In the genomic region with DNA sequence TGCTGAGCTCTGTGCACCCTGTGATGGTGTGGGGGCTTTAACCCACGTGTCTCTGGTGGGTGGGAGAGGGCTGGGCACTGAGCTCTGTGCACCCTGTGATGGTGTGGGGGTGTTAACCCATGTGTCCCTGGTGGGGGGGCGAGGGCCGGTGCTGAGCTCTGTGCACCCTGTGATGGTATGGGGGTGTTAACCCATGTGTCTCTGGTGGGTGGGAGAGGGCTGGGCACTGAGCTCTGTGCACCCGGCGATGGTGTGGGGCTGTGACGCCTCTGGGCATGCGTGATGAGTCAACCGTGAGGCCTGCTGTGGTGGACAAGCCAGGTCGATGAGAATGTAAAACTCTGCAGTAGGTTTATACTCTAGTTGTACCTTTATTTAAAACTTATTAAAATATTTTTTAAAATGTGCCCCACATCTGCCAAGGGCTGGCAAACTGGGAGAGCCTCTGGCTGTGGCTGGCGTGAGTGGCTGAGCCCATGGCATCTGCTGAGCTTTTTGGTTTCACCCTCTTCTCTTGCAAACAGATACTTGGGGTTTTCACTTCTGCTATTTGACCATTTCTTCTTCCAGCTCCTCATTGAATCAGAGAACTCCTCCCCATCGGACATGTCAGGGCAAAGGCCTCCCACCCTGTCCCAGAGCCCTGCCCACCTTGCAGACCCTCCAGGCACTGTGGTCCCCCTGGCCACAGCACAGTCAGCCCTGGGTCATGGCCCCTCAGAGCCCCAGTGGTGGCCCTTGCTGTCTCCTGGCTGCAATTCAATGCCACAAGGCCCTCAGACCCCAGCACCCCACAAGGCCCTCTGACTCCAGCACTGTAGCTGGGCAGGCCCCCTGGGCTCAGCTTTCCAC, we compare ENCODE assay signal across 1 cellular context.
TF ChIP-seq lines count a peak whose summit lies in the region.

No MANE protein-coding gene starts in this region.

TF ChIP-seq in GM12878, 131 proteins besides CTCF, POLR2A, EP300 and RAD21 (continued from another document and continues in another):
- TF ChIP-seq, protein P1, sequence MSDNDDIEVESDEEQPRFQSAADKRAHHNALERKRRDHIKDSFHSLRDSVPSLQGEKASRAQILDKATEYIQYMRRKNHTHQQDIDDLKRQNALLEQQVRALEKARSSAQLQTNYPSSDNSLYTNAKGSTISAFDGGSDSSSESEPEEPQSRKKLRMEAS (IDR thresholded peaks at IDR 0.05; ENCODE audit: low read depth, low read length): peak; percentile 20; the same call in 1 of the 2 replicates
- TF ChIP-seq CHD4 (IDR thresholded peaks at IDR 0.05) (no peak), CEBPB (IDR thresholded peaks at IDR 0.05; ENCODE audit: borderline replicate concordance in 1 of 2, low read depth in 2 of 2, low read length in 2 of 2) (no peak), MEF2B (IDR thresholded peaks at IDR 0.05; ENCODE audit: partially characterized antibody, poor library complexity, severe bottlenecking) (peak; percentile 55), SMARCA5 (IDR thresholded peaks at IDR 0.05) (peak; percentile 84), TBL1XR1 (IDR thresholded peaks at IDR 0.05; ENCODE audit: low read depth, low read length) (no peak), E2F4 (IDR thresholded peaks at IDR 0.05; ENCODE audit: low read depth, low read length) (no peak), EGR1 (IDR thresholded peaks at IDR 0.05; ENCODE audit: borderline replicate concordance in 1 of 2, low read depth in 2 of 2, low read length in 2 of 2) (peak in 1 of 2 experiments; percentile 27; a peak in 1 of 3 replicates), KLF5 (IDR thresholded peaks at IDR 0.05; ENCODE audit: partially characterized antibody) (peak; percentile 25), ATF7 (IDR thresholded peaks at IDR 0.05; ENCODE audit: low read depth) (peak; percentile 74), E4F1 (IDR thresholded peaks at IDR 0.05; ENCODE audit: borderline replicate concordance, partially characterized antibody) (no peak), RB1 (IDR thresholded peaks at IDR 0.05; ENCODE audit: borderline replicate concordance) (0 out of 2 replicates have a peak, but pooled peaks have one; percentile 39), SMAD1 (IDR thresholded peaks at IDR 0.05; ENCODE audit: low read depth, partially characterized antibody) (no peak), POU2F2 (IDR thresholded peaks at IDR 0.05; ENCODE audit: borderline replicate concordance, low read depth, low read length) (0 out of 3 replicates have a peak, but pooled peaks have one; percentile 23), IKZF2 (IDR thresholded peaks at IDR 0.05) (peak; percentile 87 to 88), TCF3 (IDR thresholded peaks at IDR 0.05; ENCODE audit: borderline replicate concordance, insufficient read depth, low read depth, low read length) (no peak), BACH1 (IDR thresholded peaks at IDR 0.05; ENCODE audit: borderline replicate concordance) (peak; percentile 12), ESRRA (IDR thresholded peaks at IDR 0.05; ENCODE audit: low read length) (no peak), EED (IDR thresholded peaks at IDR 0.05; ENCODE audit: low read depth) (peak; percentile 73), PBX3 (IDR thresholded peaks at IDR 0.05; ENCODE audit: insufficient replicate concordance, low read depth, low read length) (no peak), KDM1A (IDR thresholded peaks at IDR 0.05; ENCODE audit: borderline replicate concordance) (no peak), NBN (IDR thresholded peaks at IDR 0.05) (peak; percentile 81), HDAC2 (IDR thresholded peaks at IDR 0.05) (no peak), MYB (IDR thresholded peaks at IDR 0.05; ENCODE audit: borderline replicate concordance, low read depth, low read length) (no peak), USF2 (IDR thresholded peaks at IDR 0.05; ENCODE audit: borderline replicate concordance, low read depth, low read length) (no peak; the same call in 1 of the 2 replicates), ZNF687 (IDR thresholded peaks at IDR 0.05) (peak; percentile 90), RFX5 (IDR thresholded peaks at IDR 0.05; ENCODE audit: low read depth, low read length) (no peak), USF1 (IDR thresholded peaks at IDR 0.05; ENCODE audit: borderline replicate concordance, extremely low read length, insufficient read depth, low read depth, low read length) (peak; percentile 13), TARDBP (IDR thresholded peaks at IDR 0.05; ENCODE audit: borderline replicate concordance) (no peak), IRF5 (IDR thresholded peaks at IDR 0.05; ENCODE audit: borderline replicate concordance) (no peak), STAT1 (conservative IDR thresholded peaks at IDR 0.05) (no peak), RAD51 (IDR thresholded peaks at IDR 0.05) (peak; percentile 47), CBFB (IDR thresholded peaks at IDR 0.05; ENCODE audit: low read depth) (peak; percentile 53; the same call in 1 of the 2 replicates), RELB (IDR thresholded peaks at IDR 0.05; ENCODE audit: low read depth) (peak; percentile 71), ZNF622 (IDR thresholded peaks at IDR 0.05) (no peak), ZBTB40 (IDR thresholded peaks at IDR 0.05; ENCODE audit: borderline replicate concordance) (no peak), POLR2AphosphoS2 (IDR thresholded peaks at IDR 0.05; ENCODE audit: low read depth, low read length) (no peak), NFIC (IDR thresholded peaks at IDR 0.05; ENCODE audit: low read depth, low read length) (peak; percentile 75; the same call in 1 of the 2 replicates)
